ENCODE assay signal across 12 cellular contexts in the genomic region with DNA sequence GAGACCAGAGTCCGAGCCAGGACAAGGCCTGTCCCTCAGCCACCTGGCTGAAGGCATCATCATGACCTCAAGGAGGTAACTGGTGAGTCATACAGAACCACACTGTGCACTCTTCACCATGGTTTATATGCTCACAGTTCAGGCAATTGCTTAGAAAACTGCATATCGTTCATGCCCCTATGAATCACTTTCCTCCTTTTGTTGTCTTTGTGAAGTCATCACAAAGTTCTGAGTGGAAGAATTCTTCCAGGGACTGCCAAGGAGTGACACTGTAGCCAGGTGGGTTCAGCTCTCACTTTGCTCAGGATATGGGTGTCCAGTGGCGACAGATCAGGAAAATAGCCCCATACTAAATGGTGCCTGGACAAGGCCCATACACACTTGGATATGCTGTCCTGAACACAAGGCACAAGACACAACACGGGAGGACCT.
A peak's percentile ranks its signal among the peaks of the same experiment; 100 is the strongest.
DNase-seq lines count a peak whose midpoint lies in the region; ATAC-seq, FAIRE-seq and TF ChIP-seq lines count a peak whose summit lies in the region.
"Had no signal": no experiment of that assay in that cellular context is flagged by ENCODE, and none has a peak within 500 bp of the region (broad histone marks: within the 10 kb centered on the region; RNA-seq: fewer than 3 reads in every experiment).

No MANE protein-coding gene starts in this region.

- H3K4me3 Mint-ChIP-seq in neural progenitor cell = no peak overlapping the region
- H3K4me3 Mint-ChIP-seq: H9 had no signal

- no peaks in the 10 kb centered on the region for H3K36me3 Mint-ChIP-seq in neural progenitor cell

- H3K27ac ChIP-seq in dorsolateral prefrontal cortex (peak overlapping the region in 50 of 59 donors; percentile 5 to 99 (median 94)), neural progenitor cell (no peak overlapping the region), left lung (no peak overlapping the region)

- H3K27me3 ChIP-seq in dorsolateral prefrontal cortex = no peaks in the 10 kb centered on the region
- no peaks in the 10 kb centered on the region for H3K27me3 ChIP-seq in neural progenitor cell
- H3K27me3 ChIP-seq in left lung = no peaks in the 10 kb centered on the region

- peaks cover 3% of the 10 kb centered on the region for H3K27me3 Mint-ChIP-seq in neural progenitor cell (ENCODE audit: insufficient read depth, low read depth)

- H3K9me3 Mint-ChIP-seq in neural progenitor cell = no peaks in the 10 kb centered on the region

- H3K4me1 Mint-ChIP-seq in neural progenitor cell = peaks cover 13% of the 10 kb centered on the region

- H2AFZ ChIP-seq in neural progenitor cell (replicated peaks) = no peak overlapping the region

- H3K4me1 ChIP-seq in neural progenitor cell (peaks cover 19% of the 10 kb centered on the region), left lung (no peaks in the 10 kb centered on the region)

- H3K4me3 ChIP-seq in dorsolateral prefrontal cortex (no peak overlapping the region), neural progenitor cell (no peak overlapping the region), left lung (no peak overlapping the region)

- DNase-seq in GM04503 (ENCODE audit: low read depth) (peak; percentile 74), RPMI7951 (ENCODE audit: low read depth) (peak; percentile 90), dorsolateral prefrontal cortex (no peak), neural progenitor cell (ENCODE audit: low spot score) (no peak), left lung (no peak), globus pallidus (ENCODE audit: low spot score) (no peak), frontal cortex (ENCODE audit: low spot score in 2 of 2) (no peak)
- DNase-seq: activated effector memory CD4-positive, alpha-beta T cell treated with Interleukin-2 at 50 U/mL for 16 hours; H9; SHP77 treated with DMSO at 0.1 percent for 48 hours; stimulated activated CD4-positive, alpha-beta T cell treated with anti-CD3 and anti-CD28 coated beads, Interleukin-1b, Interleukin-23, amount 100 ng/mL, for 48 hours had no signal

- no peaks in the 10 kb centered on the region for H3K36me3 ChIP-seq in neural progenitor cell
- no peaks in the 10 kb centered on the region for H3K36me3 ChIP-seq in left lung

- H3K4me2 ChIP-seq in neural progenitor cell = no peak overlapping the region

- TF ChIP-seq CTCF in dorsolateral prefrontal cortex (IDR thresholded peaks at IDR 0.05 in 54 of 56, conservative IDR thresholded peaks at IDR 0.05 in 2 of 56; ENCODE audit: low read depth in 1 of 56, partially characterized antibody in 56 of 56) (no peak), neural progenitor cell (IDR thresholded peaks at IDR 0.05) (no peak), left lung (IDR thresholded peaks at IDR 0.05) (no peak)

- intact Hi-C loops in dorsolateral prefrontal cortex (cut with DNase I) = loop anchor here (5.0 kb wide), 2 partner anchors 91 to 94 kb away; a partner anchor contains a TSS
- intact Hi-C loops in left lung (cut with DNase I) = no loop called here

- no peaks in the 10 kb centered on the region for H4K20me1 ChIP-seq in neural progenitor cell (ENCODE audit: low read depth)

- ATAC-seq in left lung = no peak
- ATAC-seq in HG03095 (IDR thresholded peaks at IDR 0.05; ENCODE audit: unreplicated experiment) = no peak

- H3K9me3 ChIP-seq in neural progenitor cell (ENCODE audit: low read depth) (no peaks in the 10 kb centered on the region), left lung (no peaks in the 10 kb centered on the region)

- H3K27ac Mint-ChIP-seq in neural progenitor cell = peak overlapping the region; percentile 84
- H3K27ac Mint-ChIP-seq: H9 had no signal

- no peak for FAIRE-seq in frontal cortex (lab: Jason Lieb, UNC)

- no peaks in the 10 kb centered on the region for H3K79me2 ChIP-seq in neural progenitor cell (ENCODE audit: low read depth)

- peaks cover 6% of the 10 kb centered on the region for H3F3A ChIP-seq in neural progenitor cell (ENCODE audit: low read depth)

- H3K9ac ChIP-seq in neural progenitor cell = no peak overlapping the region

Comparison
In these comparisons a context has a peak if more than half of its experiments do, and no peak if none do; other contexts are left out.
1. DNase-seq: peak in GM04503 (single experiment) and RPMI7951 (single experiment); none in dorsolateral prefrontal cortex (0 of 10), neural progenitor cell (single experiment), left lung (0 of 2), globus pallidus (single experiment) and frontal cortex (0 of 2).
2. H3K27ac ChIP-seq: peak in dorsolateral prefrontal cortex (50 of 59); none in neural progenitor cell (single experiment) and left lung (0 of 2).
3. intact Hi-C loops: an anchor here in dorsolateral prefrontal cortex (5.0 kb wide); none called in left lung.